1 cellular context compared by ENCODE assay signal in genomic region chr17:74756891-74757290, GRCh38.
TF ChIP-seq lines count a peak whose summit lies in the region.

No MANE protein-coding gene starts in this region.

TF ChIP-seq in SK-N-SH, 30 proteins besides CTCF, POLR2A, EP300 and RAD21 (continued from another document):
- TF ChIP-seq REST (IDR thresholded peaks at IDR 0.05; ENCODE audit: low read depth, low read length) (no peak), IRF3 (IDR thresholded peaks at IDR 0.05; ENCODE audit: low read depth, low read length) (no peak), GABPA (IDR thresholded peaks at IDR 0.05; ENCODE audit: low read depth) (no peak), FOXM1 (IDR thresholded peaks at IDR 0.05; ENCODE audit: low read depth) (no peak), FOSL2 (IDR thresholded peaks at IDR 0.05; ENCODE audit: borderline replicate concordance, low read depth) (no peak), MAX (IDR thresholded peaks at IDR 0.05; ENCODE audit: low read depth) (no peak), NFIC (IDR thresholded peaks at IDR 0.05; ENCODE audit: borderline replicate concordance) (no peak), RXRA (IDR thresholded peaks at IDR 0.05; ENCODE audit: borderline replicate concordance, low read depth) (no peak), MXI1 (IDR thresholded peaks at IDR 0.05; ENCODE audit: low read depth, low read length) (no peak), MEF2A (IDR thresholded peaks at IDR 0.05; ENCODE audit: borderline replicate concordance, low read depth) (no peak), RCOR1 (IDR thresholded peaks at IDR 0.05; ENCODE audit: low read length) (no peak), CHD2 (IDR thresholded peaks at IDR 0.05; ENCODE audit: low read length, partially characterized antibody) (no peak), EZH2phosphoT487 (IDR thresholded peaks at IDR 0.05; ENCODE audit: borderline replicate concordance, low read depth) (no peak)
